11 cellular contexts compared by ENCODE assay signal in genomic region chr7:83439021-83439420, GRCh38.
"Had no signal": no experiment of that assay in that cellular context is flagged by ENCODE, and none has a peak within 500 bp of the region (broad histone marks: within the 10 kb centered on the region; RNA-seq: fewer than 3 reads in every experiment).

No MANE protein-coding gene starts in this region.

- DNase-seq: activated CD4-positive, alpha-beta memory T cell treated with anti-CD3 and anti-CD28 coated beads, Interleukin-2, amount 10 ng/mL, durations not matched to agents 7 days and 5 days; activated naive CD4-positive, alpha-beta T cell treated with Interleukin-2 at 50 U/mL for 16 hours; body of pancreas; cerebellar nuclear complex; head of caudate nucleus; left lung; ovary; stimulated activated CD4-positive, alpha-beta T cell treated with anti-CD3 and anti-CD28 coated beads, Interleukin-4, amount 100 ng/mL, for 24 hours; stimulated activated naive CD8-positive, alpha-beta T cell treated with anti-CD3 and anti-CD28 coated beads, Interleukin-15, amount 100 ng/mL, for 72 hours; testis had no signal

- FAIRE-seq: keratinocyte had no signal

- H3K4me3 ChIP-seq: body of pancreas, left lung, ovary, testis had no signal
